ENCODE assay signal across 9 cellular contexts in genomic region chr15:76285241-76285825, GRCh38. TPM values are rescaled to one million over a fixed set of nuclear protein-coding genes. Genes with fewer than 3 reads are reported as not detected.
A peak's percentile ranks its signal among the peaks of the same experiment; 100 is the strongest.
DNase-seq lines count a peak whose midpoint lies in the region; ATAC-seq and TF ChIP-seq lines count a peak whose summit lies in the region.
"Had no signal": no experiment of that assay in that cellular context is flagged by ENCODE, and none has a peak within 500 bp of the region (broad histone marks: within the 10 kb centered on the region; RNA-seq: fewer than 3 reads in every experiment).

No MANE protein-coding gene starts in this region.

- no peak overlapping the region for H3K4me2 ChIP-seq in IMR-90 (ENCODE audit: low read depth, low read length)

- peak; percentile 33 for TF ChIP-seq RAD21 in IMR-90 (IDR thresholded peaks at IDR 0.05; ENCODE audit: low read length)

- no peak overlapping the region for H3K27ac Mint-ChIP-seq in mesothelial cell of epicardium
- no peak overlapping the region for H3K27ac Mint-ChIP-seq in activated naive CD8-positive, alpha-beta T cell treated with anti-CD3 and anti-CD28 coated beads for 36 hours

- no peaks in the 10 kb centered on the region for H3K9me3 ChIP-seq in IMR-90 (ENCODE audit: control insufficient read depth, insufficient read depth, low read length)
- H3K9me3 ChIP-seq: stomach had no signal

- POLR2A ChIA-PET in IMR-90 (lab: Charles Lee; ENCODE audit: unreplicated experiment): no interaction called here

- no peak overlapping the region for H4K91ac ChIP-seq in IMR-90 (ENCODE audit: insufficient read depth, low read depth, low read length)

- ATAC-seq in IMR-90 (ENCODE audit: low read depth) (no peak), GM19328 (IDR thresholded peaks at IDR 0.05; ENCODE audit: unreplicated experiment) (no peak)

- H2AFZ ChIP-seq in IMR-90 (replicated peaks; ENCODE audit: low read length, poor library complexity): no peak overlapping the region

- no peak overlapping the region for H2BK5ac ChIP-seq in IMR-90 (ENCODE audit: low read depth, low read length, poor library complexity, severe bottlenecking)

- H3K14ac ChIP-seq in IMR-90 (replicated peaks; ENCODE audit: low read depth, low read length): no peak overlapping the region

- no peak overlapping the region for H2BK20ac ChIP-seq in IMR-90 (ENCODE audit: low read depth, low read length)

- H3K4me3 Mint-ChIP-seq in mesothelial cell of epicardium: no peak overlapping the region
- no peak overlapping the region for H3K4me3 Mint-ChIP-seq in activated naive CD8-positive, alpha-beta T cell treated with anti-CD3 and anti-CD28 coated beads for 36 hours

- H3K9ac ChIP-seq in IMR-90 (ENCODE audit: low read depth, low read length): no peak overlapping the region

- H2BK120ac ChIP-seq in IMR-90 (ENCODE audit: low read depth, low read length): no peak overlapping the region

- TF ChIP-seq CTCF in IMR-90 (conservative IDR thresholded peaks at IDR 0.05; ENCODE audit: low read depth, low read length): peak; percentile 50
- peak; percentile 32 for TF ChIP-seq CTCF in mesothelial cell of epicardium (IDR thresholded peaks at IDR 0.05; ENCODE audit: unreplicated experiment)

- no peaks in the 10 kb centered on the region for H3K27me3 ChIP-seq in IMR-90 (ENCODE audit: control insufficient read depth, insufficient read depth, low read length)
- H3K27me3 ChIP-seq: stomach had no signal

- no CpG with 5 or more reads among the region's 1 CpG for WGBS in IMR-90 (ENCODE audit: extremely low coverage in 2 of 2, insufficient read length in 1 of 2), 2 experiments

- H2AK9ac ChIP-seq in IMR-90 (replicated peaks; ENCODE audit: low read depth, low read length, poor library complexity): no peak overlapping the region

- H2BK15ac ChIP-seq in IMR-90 (ENCODE audit: low read depth, low read length): no peak overlapping the region

- in situ Hi-C loops in IMR-90 (cut with MboI; ENCODE audit: low sequenced_read_pairs): no loop called here

- no peak overlapping the region for H3K4ac ChIP-seq in IMR-90 (ENCODE audit: low read depth, low read length)

- dilution Hi-C loops in IMR-90 (cut with HindIII; ENCODE audit: low sequenced_read_pairs, unreplicated experiment): no loop called here

- no peak for TF ChIP-seq POLR2A in IMR-90 (IDR thresholded peaks at IDR 0.05; ENCODE audit: low read depth, low read length)

- no peaks in the 10 kb centered on the region for H3K4me1 ChIP-seq in IMR-90 (ENCODE audit: control insufficient read depth, insufficient read depth, low read length)
- H3K4me1 ChIP-seq: stomach had no signal

- intact Hi-C loops in IMR-90 (cut with micrococcal nuclease): no loop called here

- BruUV-seq in IMR-90 (replicated peaks; lab: Mats Ljungman, UMichigan): no TSS peak

- H3K9me1 ChIP-seq in IMR-90 (ENCODE audit: insufficient read depth, low read length): no peaks in the 10 kb centered on the region

- H3K36me3 ChIP-seq in IMR-90 (ENCODE audit: control insufficient read depth, insufficient read depth, low read length): peaks cover 24% of the 10 kb centered on the region

- H3K79me1 ChIP-seq in IMR-90 (ENCODE audit: low read depth in 1 of 2, low read length in 2 of 2): peaks cover 6 to 12% of the 10 kb centered on the region in 2 experiments

- H3K4me1 Mint-ChIP-seq in mesothelial cell of epicardium: no peaks in the 10 kb centered on the region
- H3K4me1 Mint-ChIP-seq in activated naive CD8-positive, alpha-beta T cell treated with anti-CD3 and anti-CD28 coated beads for 36 hours: peaks cover 16% of the 10 kb centered on the region

- no peak overlapping the region for H4K5ac ChIP-seq in IMR-90 (ENCODE audit: low read depth, low read length)

- H3K18ac ChIP-seq in IMR-90 (ENCODE audit: low read depth, low read length): no peak overlapping the region

- DNase-seq in EL: peak; percentile 15
- DNase-seq in IMR-90: peak; percentile 1
- peak; percentile 14 for DNase-seq in astrocyte of the hippocampus (ENCODE audit: low read depth, low spot score)
- no peak for DNase-seq in mesothelial cell of epicardium (ENCODE audit: low spot score in 2 of 2, unreplicated experiment in 2 of 2)
- DNase-seq in NCI-H446 treated with DMSO at 0.1 percent for 48 hours (lab: John Stamatoyannopoulos, UW): no peak
- no peak for DNase-seq in activated naive CD8-positive, alpha-beta T cell treated with anti-CD3 and anti-CD28 coated beads for 36 hours
- DNase-seq: stomach had no signal

- H3K56ac ChIP-seq in IMR-90 (ENCODE audit: extremely low read depth, insufficient read depth, low read length): no peak overlapping the region

- peaks cover 33% of the 10 kb centered on the region for H3K36me3 Mint-ChIP-seq in mesothelial cell of epicardium
- H3K36me3 Mint-ChIP-seq in activated naive CD8-positive, alpha-beta T cell treated with anti-CD3 and anti-CD28 coated beads for 36 hours: peaks cover 31% of the 10 kb centered on the region

- no peak overlapping the region for H3K23ac ChIP-seq in IMR-90 (ENCODE audit: low read depth, low read length)

- H3K4me3 ChIP-seq in IMR-90 (ENCODE audit: insufficient read depth, low read depth, low read length): no peak overlapping the region
- H3K4me3 ChIP-seq: stomach had no signal

- H3K27ac ChIP-seq in IMR-90 (ENCODE audit: insufficient read depth, low read length): no peak overlapping the region
- H3K27ac ChIP-seq: stomach had no signal

- no peaks in the 10 kb centered on the region for H3K9me3 Mint-ChIP-seq in mesothelial cell of epicardium
- no peaks in the 10 kb centered on the region for H3K9me3 Mint-ChIP-seq in activated naive CD8-positive, alpha-beta T cell treated with anti-CD3 and anti-CD28 coated beads for 36 hours
- H3K9me3 Mint-ChIP-seq: naive thymus-derived CD8-positive, alpha-beta T cell had no signal

- H2AK5ac ChIP-seq in IMR-90 (ENCODE audit: low read depth, low read length): no peak overlapping the region

- no peak overlapping the region for H4K8ac ChIP-seq in IMR-90 (ENCODE audit: low read depth in 2 of 2, low read length in 2 of 2)

- no peaks in the 10 kb centered on the region for H3K27me3 Mint-ChIP-seq in mesothelial cell of epicardium (ENCODE audit: low read depth)
- H3K27me3 Mint-ChIP-seq in activated naive CD8-positive, alpha-beta T cell treated with anti-CD3 and anti-CD28 coated beads for 36 hours: no peaks in the 10 kb centered on the region
- H3K27me3 Mint-ChIP-seq: naive thymus-derived CD8-positive, alpha-beta T cell had no signal

- H4K20me1 ChIP-seq in IMR-90 (ENCODE audit: insufficient read depth, low read length): no peaks in the 10 kb centered on the region; the same call in 1 of the 2 replicates

- CTCF ChIA-PET in IMR-90 (lab: Yijun Ruan, JAX): interaction anchor here (0.8 kb wide), 1 partner anchor 575 kb away, joined by 3 read pairs; no protein-coding TSS in a partner anchor

TF ChIP-seq in IMR-90, 13 proteins besides CTCF, POLR2A, EP300 and RAD21:
- no peak for TF ChIP-seq MAZ (IDR thresholded peaks at IDR 0.05; ENCODE audit: borderline replicate concordance, low read depth, low read length)
- TF ChIP-seq SMC3 (IDR thresholded peaks at IDR 0.05; ENCODE audit: low read depth, low read length): peak; percentile 38

RNA-seq across cellular contexts. Expression of gene ETFA, which starts 25.9 kb away (rescaled TPM):
- total RNA-seq in IMR-90 (2012; rRNA removed) (159 and 172 TPM in 2 replicates), mesothelial cell of epicardium (98.4 to 107 TPM (median 107 TPM) in 3 replicates)
- 115 and 116 TPM in 2 replicates for polyA plus RNA-seq in IMR-90 (2012; rRNA removed)
- 45.8 and 62.6 TPM in 2 replicates for polyA plus RNA-seq in IMR-90 (2012; cell fraction: cytosol; rRNA removed)
- 22.3 and 88.0 TPM in 2 replicates for polyA plus RNA-seq in IMR-90 (2012; cell fraction: nucleus; rRNA removed; ENCODE audit: low replicate concordance)
- total RNA-seq in activated naive CD8-positive, alpha-beta T cell treated with anti-CD3 and anti-CD28 coated beads for 36 hours: 100 to 1,000 TPM; 166 to 168 TPM

RNA-seq across cellular contexts. Expression of gene ISL2, which starts 51.2 kb away (rescaled TPM):
- total RNA-seq in IMR-90 (2012; rRNA removed): 1.1 and 1.3 TPM in 2 replicates
- polyA plus RNA-seq in IMR-90 (2012; rRNA removed): 2.5 and 3.6 TPM in 2 replicates
- 2.0 and 3.7 TPM in 2 replicates for polyA plus RNA-seq in IMR-90 (2012; cell fraction: cytosol; rRNA removed)
- polyA plus RNA-seq in IMR-90 (2012; cell fraction: nucleus; rRNA removed; ENCODE audit: low replicate concordance): 17.3 and 24.8 TPM in 2 replicates
- total RNA-seq in mesothelial cell of epicardium: 1.2 to 1.5 TPM (median 1.2 TPM) in 3 replicates
- total RNA-seq in activated naive CD8-positive, alpha-beta T cell treated with anti-CD3 and anti-CD28 coated beads for 36 hours: under 1 TPM in 1 of 2 experiments, not detected in 1; 0.22 TPM
- total RNA-seq: naive thymus-derived CD8-positive, alpha-beta T cell had no signal
- polyA plus RNA-seq: naive thymus-derived CD8-positive, alpha-beta T cell had no signal

Comparison
In these comparisons a context has a peak if more than half of its experiments do, and no peak if none do; other contexts are left out.
1. DNase-seq: peak in EL (single experiment), IMR-90 (single experiment) and astrocyte of the hippocampus (single experiment); none in mesothelial cell of epicardium (0 of 2), NCI-H446 treated with DMSO at 0.1 percent for 48 hours (single experiment) and activated naive CD8-positive, alpha-beta T cell treated with anti-CD3 and anti-CD28 coated beads for 36 hours (single experiment).